ENCODE assay signal across 11 cellular contexts in genomic region chr1:171985639-171986038, GRCh38.
DNase-seq lines count a peak whose midpoint lies in the region; ATAC-seq and TF ChIP-seq lines count a peak whose summit lies in the region.
"Had no signal": no experiment of that assay in that cellular context is flagged by ENCODE, and none has a peak within 500 bp of the region (broad histone marks: within the 10 kb centered on the region; RNA-seq: fewer than 3 reads in every experiment).

No MANE protein-coding gene starts in this region.

- no TSS peak for BruUV-seq in Panc1 (replicated peaks; lab: Mats Ljungman, UMichigan)

- ATAC-seq in left ventricle myocardium superior: peak; percentile 56
- ATAC-seq in Panc1: peak; percentile 80
- ATAC-seq in upper lobe of right lung: peak; percentile 36
- ATAC-seq in GM21526 (IDR thresholded peaks at IDR 0.05; ENCODE audit: low FRiP score, unreplicated experiment): no peak

- no peaks in the 10 kb centered on the region for H3K4me1 ChIP-seq in right atrium auricular region
- H3K4me1 ChIP-seq in Panc1 (ENCODE audit: control insufficient read depth, insufficient read depth, low read length): 0 out of 2 replicates have a peak, but pooled peaks cover 6% of the 10 kb centered on the region
- no peaks in the 10 kb centered on the region for H3K4me1 ChIP-seq in upper lobe of right lung

- H3K9me3 ChIP-seq in right atrium auricular region: no peaks in the 10 kb centered on the region
- no peaks in the 10 kb centered on the region for H3K9me3 ChIP-seq in Panc1 (ENCODE audit: control insufficient read depth, insufficient read depth, low read depth, low read length)
- H3K9me3 ChIP-seq in upper lobe of right lung: no peaks in the 10 kb centered on the region

- CTCF ChIA-PET in Panc1 (lab: Charles Lee): interaction anchor here (0.5 to 4.0 kb wide), 4 partner anchors 185 to 1436 kb away, joined by 3 to 24 read pairs (median 4); no protein-coding TSS in a partner anchor

- H3K36me3 ChIP-seq in right atrium auricular region (no peaks in the 10 kb centered on the region), Panc1 (ENCODE audit: control insufficient read depth, insufficient read depth, low read length) (no peaks in the 10 kb centered on the region), upper lobe of right lung (peaks cover 5% of the 10 kb centered on the region)

- H3K27me3 ChIP-seq in right atrium auricular region (no peaks in the 10 kb centered on the region), Panc1 (ENCODE audit: control insufficient read depth, insufficient read depth, low read length) (no peaks in the 10 kb centered on the region), upper lobe of right lung (no peaks in the 10 kb centered on the region)

- H3K4me3 ChIP-seq in right atrium auricular region (no peak overlapping the region), Panc1 (ENCODE audit: low read depth in 2 of 2, low read length in 2 of 2) (no peak overlapping the region), upper lobe of right lung (no peak overlapping the region)

- POLR2A ChIA-PET in Panc1 (lab: Charles Lee): interaction anchor here (0.6 kb wide), 1 partner anchor 1818 kb away, joined by 4 read pairs; no protein-coding TSS in a partner anchor

- in situ Hi-C loops in Panc1 (cut with HindIII; ENCODE audit: low pct_unique_long_range_greater_than_20kb, low sequenced_read_pairs): no loop called here

- TF ChIP-seq CTCF in right atrium auricular region (IDR thresholded peaks at IDR 0.05) (peak in 1 of 2 donors; percentile 15), Panc1 (IDR thresholded peaks at IDR 0.05) (peak; percentile 14; the same call in 1 of the 2 replicates), upper lobe of right lung (IDR thresholded peaks at IDR 0.05) (peak; percentile 9)

- no peak for TF ChIP-seq POLR2A in erythroblast (IDR thresholded peaks at IDR 0.05; ENCODE audit: low read length)

- DNase-seq in left ventricle myocardium superior: no peak
- DNase-seq in right atrium auricular region (ENCODE audit: low spot score): no peak
- no peak for DNase-seq in Panc1 (ENCODE audit: low read depth, low spot score)
- peak; percentile 80 to 89 for DNase-seq in erythroblast (lab: John Stamatoyannopoulos, UW)
- no peak for DNase-seq in upper lobe of right lung
- no peak for DNase-seq in GM19238 (ENCODE audit: insufficient read length, low spot score)
- DNase-seq in GM19240 (ENCODE audit: insufficient read length, low spot score): no peak
- DNase-seq: activated CD4-positive, alpha-beta T cell treated with anti-CD3 and anti-CD28 coated beads for 4 hours; GF-D8; NCI-H1436 treated with DMSO at 0.1 percent for 48 hours had no signal

- intact Hi-C loops in left ventricle myocardium superior (cut with micrococcal nuclease) (loop anchor here (5.0 kb wide), 1 partner anchor 183 kb away; no protein-coding TSS in a partner anchor), Panc1 (cut with micrococcal nuclease; ENCODE audit: unreplicated experiment) (no loop called here), upper lobe of right lung (cut with DNase I) (loop anchor here (2.0 kb wide), 1 partner anchor 185 kb away; no protein-coding TSS in a partner anchor)

- H3K27ac ChIP-seq in right atrium auricular region (no peak overlapping the region), Panc1 (ENCODE audit: low read length) (0 out of 2 replicates have a peak overlapping the region, but pooled peaks have one; percentile 32), upper lobe of right lung (no peak overlapping the region)

Comparison
In these comparisons a context has a peak if more than half of its experiments do, and no peak if none do; other contexts are left out.
1. DNase-seq: peak in erythroblast (2 of 2); none in left ventricle myocardium superior (single experiment), right atrium auricular region (single experiment), Panc1 (single experiment), upper lobe of right lung (single experiment), GM19238 (single experiment) and GM19240 (single experiment).